11 cellular contexts compared by ENCODE assay signal in genomic region chr4:99205104-99205979, GRCh38. TPM values are rescaled to one million over a fixed set of nuclear protein-coding genes. Genes with fewer than 3 reads are reported as not detected.
A peak's percentile ranks its signal among the peaks of the same experiment; 100 is the strongest.
DNase-seq lines count a peak whose midpoint lies in the region; ATAC-seq and TF ChIP-seq lines count a peak whose summit lies in the region.
"Had no signal": no experiment of that assay in that cellular context is flagged by ENCODE, and none has a peak within 500 bp of the region (broad histone marks: within the 10 kb centered on the region; RNA-seq: fewer than 3 reads in every experiment).

No MANE protein-coding gene starts in this region.

- H3K4me3 ChIP-seq in epithelial cell of esophagus (ENCODE audit: low read length) (no peak overlapping the region), mesenchymal stem cell (ENCODE audit: insufficient read depth in 1 of 2, low read depth in 1 of 2, low read length in 2 of 2) (no peak overlapping the region)
- H3K4me3 ChIP-seq: dorsolateral prefrontal cortex had no signal

- no peak overlapping the region for H2AK5ac ChIP-seq in mesenchymal stem cell (ENCODE audit: low read length, severe bottlenecking)

- DNase-seq in Right ventricle myocardium inferior (ENCODE audit: missing footprints) (no peak), cardiac septum (ENCODE audit: low spot score) (no peak), epithelial cell of esophagus (ENCODE audit: low read depth) (peak; percentile 53), mesenchymal stem cell (no peak), foreskin keratinocyte (no peak), nucleus accumbens (lab: John Stamatoyannopoulos, UW) (no peak)
- DNase-seq in activated T-cell treated with anti-CD3 and anti-CD28 coated beads, Interleukin-2, amount 50 U/mL, for 48 hours, result no peak

- no peaks in the 10 kb centered on the region for H3K79me1 ChIP-seq in mesenchymal stem cell (replicated peaks; ENCODE audit: low read length, poor library complexity, severe bottlenecking)

- H3K4me2 ChIP-seq in mesenchymal stem cell (ENCODE audit: low read length, poor library complexity, severe bottlenecking), result no peak overlapping the region
- H3K4me2 ChIP-seq: KMS-11 had no signal

- H2BK12ac ChIP-seq in mesenchymal stem cell (ENCODE audit: low read length in 2 of 2), result no peak overlapping the region

- H3K27me3 ChIP-seq in mesenchymal stem cell (ENCODE audit: control insufficient read depth in 1 of 2, insufficient read depth in 1 of 2, low read length in 2 of 2) (no peaks in the 10 kb centered on the region), foreskin keratinocyte (no peaks in the 10 kb centered on the region)
- H3K27me3 ChIP-seq: dorsolateral prefrontal cortex had no signal

- H3K4me1 ChIP-seq in mesenchymal stem cell (ENCODE audit: control insufficient read depth, insufficient read depth, low read depth, low read length), result no peaks in the 10 kb centered on the region
- no peaks in the 10 kb centered on the region for H3K4me1 ChIP-seq in foreskin keratinocyte

- H3K36me3 ChIP-seq in mesenchymal stem cell (ENCODE audit: control insufficient read depth in 1 of 2, insufficient read depth in 2 of 2, low read depth in 1 of 2, low read length in 2 of 2), result no peaks in the 10 kb centered on the region

- intact Hi-C loops in Right ventricle myocardium inferior (cut with DNase I) (no loop called here), cardiac septum (cut with DNase I) (loop anchor here (10.0 kb wide), 1 partner anchor 119 kb away; the partner anchor contains the start of gene ADH1B)

- no peak overlapping the region for H3K14ac ChIP-seq in mesenchymal stem cell (ENCODE audit: low read length in 2 of 2)

- no peak overlapping the region for H2AFZ ChIP-seq in mesenchymal stem cell (ENCODE audit: low read depth, low read length)

- H3K9me3 ChIP-seq in mesenchymal stem cell (ENCODE audit: control insufficient read depth, low read length), result no peaks in the 10 kb centered on the region

- ATAC-seq in Right ventricle myocardium inferior, result peak; percentile 71
- no peak for ATAC-seq in foreskin keratinocyte
- no peak for ATAC-seq in GM19452 (IDR thresholded peaks at IDR 0.05; ENCODE audit: unreplicated experiment)

- H3K27ac ChIP-seq in mesenchymal stem cell (ENCODE audit: low read length, poor library complexity, severe bottlenecking) (no peak overlapping the region), foreskin keratinocyte (no peak overlapping the region)
- H3K27ac ChIP-seq: dorsolateral prefrontal cortex, KMS-11 had no signal

- peak overlapping the region; percentile 25 for H3K9ac ChIP-seq in mesenchymal stem cell (ENCODE audit: low read length)
- H3K9ac ChIP-seq: KMS-11 had no signal

- no peak overlapping the region for H3K23ac ChIP-seq in mesenchymal stem cell (ENCODE audit: low read length in 2 of 2)

- no peak overlapping the region for H3K4ac ChIP-seq in mesenchymal stem cell (ENCODE audit: low read depth in 1 of 2, low read length in 2 of 2)

- TF ChIP-seq CTCF in epithelial cell of esophagus (IDR thresholded peaks at IDR 0.05; ENCODE audit: insufficient read depth, low read depth, low read length, missing control alignments) (no peak), foreskin keratinocyte (conservative IDR thresholded peaks at IDR 0.05) (no peak)

- 74% methylated on average over 2 of the region's 5 CpGs for WGBS in mesenchymal stem cell

- H4K91ac ChIP-seq in mesenchymal stem cell (ENCODE audit: low read length), result no peak overlapping the region

- no peak overlapping the region for H2BK15ac ChIP-seq in mesenchymal stem cell (ENCODE audit: low read depth, poor library complexity, severe bottlenecking)

- no peak overlapping the region for H4K8ac ChIP-seq in mesenchymal stem cell (ENCODE audit: low read length)

- H3K18ac ChIP-seq in mesenchymal stem cell (ENCODE audit: low read depth in 1 of 2, low read length in 2 of 2), result no peak overlapping the region

- H2BK5ac ChIP-seq in mesenchymal stem cell (ENCODE audit: low read depth, low read length, poor library complexity, severe bottlenecking), result no peak overlapping the region

- no peak overlapping the region for H2BK120ac ChIP-seq in mesenchymal stem cell (ENCODE audit: low read depth, low read length)

RNA-seq across cellular contexts. Expression of gene ADH6, which starts 13.7 kb away (rescaled TPM):
- total RNA-seq in Right ventricle myocardium inferior (not detected), cardiac septum (not detected), foreskin keratinocyte (not detected in 2 replicates)
- not detected for polyA plus RNA-seq in mesenchymal stem cell (2013, experiment 1 of 2)
- polyA plus RNA-seq in mesenchymal stem cell (2013, experiment 2 of 2), result not detected
- polyA plus RNA-seq in foreskin keratinocyte, result not detected in 2 replicates
- total RNA-seq: activated T-helper 2 cell treated with anti-CD3 and anti-CD28 coated beads, Interferon-gamma antibody, Interleukin-2, Interleukin-4, amounts not matched to agents 10 μg/mL and 5 μg/mL and 100 μg/mL, durations not matched to agents 14 hours and 24 hours and 36 hours had no signal
